Comparison of ENCODE assay signal across 8 cellular contexts in genomic region chr19:18995804-18996241, GRCh38. TPM values are rescaled to one million over a fixed set of nuclear protein-coding genes. Genes with fewer than 3 reads are reported as not detected.
DNase-seq lines count a peak whose midpoint lies in the region; ATAC-seq and TF ChIP-seq lines count a peak whose summit lies in the region.

No MANE protein-coding gene starts in this region.

- H3K4me1 ChIP-seq in esophagus muscularis mucosa = peaks cover 0 to 23% (median 15%) of the 10 kb centered on the region in 4 donors

- TF ChIP-seq CTCF in esophagus muscularis mucosa (IDR thresholded peaks at IDR 0.05) (peak in 2 of 3 experiments; percentile 13 to 29), nephron progenitor cell (IDR thresholded peaks at IDR 0.05) (peak; percentile 22)

- H3K4me1 Mint-ChIP-seq in nephron progenitor cell = no peaks in the 10 kb centered on the region

- no peak for ATAC-seq in HG02678 (IDR thresholded peaks at IDR 0.05; ENCODE audit: unreplicated experiment)

- peak; percentile 4 to 25 for DNase-seq in NCI-H2081 (lab: John Stamatoyannopoulos, UW)
- DNase-seq in NCI-H2081 treated with DMSO at 0.1 percent for 48 hours (lab: John Stamatoyannopoulos, UW) = no peak
- DNase-seq in KBM-7 = peak; percentile 72
- peak; percentile 41 to 67 for DNase-seq in SW 1271 (lab: John Stamatoyannopoulos, UW)
- no peak for DNase-seq in esophagus muscularis mucosa (ENCODE audit: extremely low spot score)
- peak; percentile 45 for DNase-seq in nephron progenitor cell
- DNase-seq in stimulated activated CD8-positive, alpha-beta memory T cell treated with anti-CD3 and anti-CD28 coated beads, Interleukin-4, amount 100 ng/mL, for 48 hours = no peak

- no peak overlapping the region for H3K4me3 ChIP-seq in esophagus muscularis mucosa

- no peak for TF ChIP-seq POLR2A in esophagus muscularis mucosa (IDR thresholded peaks at IDR 0.05; ENCODE audit: low read depth)

- H3K27ac Mint-ChIP-seq in nephron progenitor cell = no peak overlapping the region

- 38% methylated on average over 5 of the region's 5 CpGs for WGBS in esophagus muscularis mucosa

- no peak overlapping the region for H3K27ac ChIP-seq in esophagus muscularis mucosa (replicated peaks in 1 of 4)

- intact Hi-C loops in esophagus muscularis mucosa (cut with DNase I) = no loop called here

- H3K4me3 Mint-ChIP-seq in nephron progenitor cell = no peak overlapping the region

- in situ Hi-C loops in KBM-7 (cut with MboI; ENCODE audit: low pct_unique_long_range_greater_than_20kb, low sequenced_read_pairs) = no loop called here

- peaks cover 67% of the 10 kb centered on the region for H3K36me3 Mint-ChIP-seq in nephron progenitor cell (ENCODE audit: low read depth)

- no peaks in the 10 kb centered on the region for H3K9me3 ChIP-seq in esophagus muscularis mucosa

- H3K9me3 Mint-ChIP-seq in nephron progenitor cell = no peaks in the 10 kb centered on the region

- H3K27me3 Mint-ChIP-seq in nephron progenitor cell (ENCODE audit: low read depth, poor library complexity) = peaks cover 4% of the 10 kb centered on the region

- no peak for TF ChIP-seq EP300 in esophagus muscularis mucosa (IDR thresholded peaks at IDR 0.05)

- peaks cover 31 to 94% (median 94%) of the 10 kb centered on the region in 4 donors for H3K36me3 ChIP-seq in esophagus muscularis mucosa

- no peaks in the 10 kb centered on the region for H3K27me3 ChIP-seq in esophagus muscularis mucosa

RNA-seq across cellular contexts. Expression of gene SUGP2, which starts 37.5 kb away (rescaled TPM):
- 10 to 100 TPM; 23.1 to 45.7 (median 32.0) TPM for total RNA-seq in esophagus muscularis mucosa

RNA-seq across cellular contexts. Expression of gene ARMC6, which starts 37.6 kb away (rescaled TPM):
- total RNA-seq in esophagus muscularis mucosa = 10 to 100 TPM; 16.2 to 25.8 (median 20.4) TPM

RNA-seq across cellular contexts. Expression of gene HOMER3, which starts 54.8 kb away (rescaled TPM):
- 10 to 100 TPM; 26.7 to 47.8 (median 39.1) TPM for total RNA-seq in esophagus muscularis mucosa

Comparison
In these comparisons a context has a peak if more than half of its experiments do, and no peak if none do; other contexts are left out.
1. DNase-seq: peak in NCI-H2081 (2 of 2), KBM-7 (single experiment), SW 1271 (2 of 2) and nephron progenitor cell (single experiment); none in NCI-H2081 treated with DMSO at 0.1 percent for 48 hours (single experiment), esophagus muscularis mucosa (single experiment) and stimulated activated CD8-positive, alpha-beta memory T cell treated with anti-CD3 and anti-CD28 coated beads, Interleukin-4, amount 100 ng/mL, for 48 hours (single experiment).